8 cellular contexts compared by ENCODE assay signal in genomic region chr10:86363184-86363832, GRCh38. TPM values are rescaled to one million over a fixed set of nuclear protein-coding genes. Genes with fewer than 3 reads are reported as not detected.
DNase-seq lines count a peak whose midpoint lies in the region; ATAC-seq and TF ChIP-seq lines count a peak whose summit lies in the region.

No MANE protein-coding gene starts in this region.

- H3K27ac Mint-ChIP-seq in WTC11: no peak overlapping the region
- H3K27ac Mint-ChIP-seq in effector memory CD8-positive, alpha-beta T cell: no peak overlapping the region

- peaks cover 18% of the 10 kb centered on the region for H3K4me1 Mint-ChIP-seq in WTC11
- peaks cover 7% of the 10 kb centered on the region in 2 donors for H3K4me1 Mint-ChIP-seq in effector memory CD8-positive, alpha-beta T cell (ENCODE audit: low read depth in 2 of 2)

- DNase-seq in NCI-H2171 treated with DMSO at 0.1 percent for 48 hours (lab: John Stamatoyannopoulos, UW) (peak; percentile 14), NCI-H2171 (lab: John Stamatoyannopoulos, UW) (no peak), WTC11 (ENCODE audit: low spot score) (peak; percentile 80), spleen (peak; percentile 75)
- DNase-seq in effector memory CD8-positive, alpha-beta T cell: no peak

- peak; percentile 48 for ATAC-seq in WTC11
- no peak for ATAC-seq in GM21360 (IDR thresholded peaks at IDR 0.05; ENCODE audit: unreplicated experiment)
- ATAC-seq in effector memory CD8-positive, alpha-beta T cell (replicated peaks): no peak
- ATAC-seq in HG03139 (IDR thresholded peaks at IDR 0.05; ENCODE audit: unreplicated experiment): no peak

- no peak for TF ChIP-seq POLR2A in spleen (IDR thresholded peaks at IDR 0.05)

- intact Hi-C loops in spleen (cut with DNase I; ENCODE audit: low total_unique reads): no loop called here

- H3K4me3 Mint-ChIP-seq in WTC11: peak overlapping the region; percentile 71
- H3K4me3 Mint-ChIP-seq in effector memory CD8-positive, alpha-beta T cell: no peak overlapping the region

- H3K36me3 Mint-ChIP-seq in WTC11: no peaks in the 10 kb centered on the region
- no peaks in the 10 kb centered on the region for H3K36me3 Mint-ChIP-seq in effector memory CD8-positive, alpha-beta T cell (ENCODE audit: insufficient read depth)

- POLR2A ChIA-PET in WTC11 (lab: Charles Lee): interaction anchor here (0.6 kb wide), 1 partner anchor 371 kb away, joined by 7 read pairs; no protein-coding TSS in a partner anchor

- no peaks in the 10 kb centered on the region for H3K9me3 ChIP-seq in iPS-15b (ENCODE audit: control insufficient read depth, insufficient read depth, low read length)
- H3K9me3 ChIP-seq in spleen: no peaks in the 10 kb centered on the region

- no peaks in the 10 kb centered on the region for H3K9me3 Mint-ChIP-seq in WTC11
- H3K9me3 Mint-ChIP-seq in effector memory CD8-positive, alpha-beta T cell: no peaks in the 10 kb centered on the region

- H3K27me3 ChIP-seq in iPS-15b (ENCODE audit: control insufficient read depth, insufficient read depth, low read length) (peaks cover 72% of the 10 kb centered on the region), spleen (replicated peaks in 1 of 7) (peaks cover 13 to 66% (median 55%) of the 10 kb centered on the region in 7 donors)

- no peak overlapping the region for H3K27ac ChIP-seq in spleen

- H3K27me3 Mint-ChIP-seq in WTC11 (ENCODE audit: low read depth): peaks cover 72% of the 10 kb centered on the region
- H3K27me3 Mint-ChIP-seq in effector memory CD8-positive, alpha-beta T cell: peaks cover 38 to 74% of the 10 kb centered on the region in 2 donors

- CTCF ChIA-PET in WTC11 (lab: Charles Lee): interaction anchor here (0.6 to 7.9 kb wide), 19 partner anchors 8 to 1750 kb away, joined by 3 to 98 read pairs (median 4); no protein-coding TSS in a partner anchor

- H3K36me3 ChIP-seq in iPS-15b (ENCODE audit: control insufficient read depth, insufficient read depth, low read length): no peaks in the 10 kb centered on the region
- H3K36me3 ChIP-seq in spleen: no peaks in the 10 kb centered on the region

- WGBS in spleen, 5 donors: 2 to 5% (median 2%) methylated on average over 19 to 80 of the region's 80 CpGs

- H3K4me3 ChIP-seq in iPS-15b (ENCODE audit: low read depth, low read length) (peak overlapping the region; percentile 63), spleen (peak overlapping the region in 5 of 8 donors; percentile 5 to 49 (median 14))

- TF ChIP-seq CTCF in WTC11 (IDR thresholded peaks at IDR 0.05) (no peak), spleen (IDR thresholded peaks at IDR 0.05 in 8 of 11, conservative IDR thresholded peaks at IDR 0.05 in 3 of 11) (peak in 5 of 11 experiments; percentile 13 to 33 (median 20))

- H3K9ac ChIP-seq in iPS-15b (ENCODE audit: low read depth, low read length): peak overlapping the region; percentile 24

- H3K4me1 ChIP-seq in iPS-15b (ENCODE audit: control insufficient read depth, insufficient read depth, low read length) (peaks cover 2% of the 10 kb centered on the region), spleen (peaks cover 21 to 58% (median 47%) of the 10 kb centered on the region in 6 donors)

TF ChIP-seq in WTC11, 78 proteins besides CTCF, POLR2A, EP300 and RAD21 (continues in another document):
- TF ChIP-seq MAX (CRISPR knock-in tag; IDR thresholded peaks at IDR 0.05) (peak; percentile 87), HMGXB4 (CRISPR knock-in tag; IDR thresholded peaks at IDR 0.05) (peak; percentile 81), PREB (CRISPR knock-in tag; IDR thresholded peaks at IDR 0.05; ENCODE audit: borderline replicate concordance) (no peak), USF2 (CRISPR knock-in tag; IDR thresholded peaks at IDR 0.05) (peak; percentile 23; the same call in 1 of the 2 replicates), ESRRA (CRISPR knock-in tag; IDR thresholded peaks at IDR 0.05; ENCODE audit: borderline replicate concordance) (no peak), ZNF138 (CRISPR knock-in tag; conservative IDR thresholded peaks at IDR 0.05) (no peak), NFYB (CRISPR knock-in tag; conservative IDR thresholded peaks at IDR 0.05; ENCODE audit: low read depth) (0 out of 2 replicates have a peak, but pooled peaks have one; percentile 20), PRDM15 (CRISPR knock-in tag; IDR thresholded peaks at IDR 0.05) (peak; percentile 89), ZNF317 (CRISPR knock-in tag; IDR thresholded peaks at IDR 0.05; ENCODE audit: borderline replicate concordance, low read depth) (no peak), ZNF121 (CRISPR knock-in tag; IDR thresholded peaks at IDR 0.05) (no peak), JAZF1 (CRISPR knock-in tag; IDR thresholded peaks at IDR 0.05) (no peak), SOX15 (CRISPR knock-in tag; IDR thresholded peaks at IDR 0.05) (no peak), HMGA2 (CRISPR knock-in tag; IDR thresholded peaks at IDR 0.05) (no peak), RORB (CRISPR knock-in tag; IDR thresholded peaks at IDR 0.05) (no peak), ZNF423 (CRISPR knock-in tag; IDR thresholded peaks at IDR 0.05) (no peak), ERG (CRISPR knock-in tag; IDR thresholded peaks at IDR 0.05) (no peak), ZNF396 (CRISPR knock-in tag; IDR thresholded peaks at IDR 0.05; ENCODE audit: borderline replicate concordance) (no peak)

RNA-seq across cellular contexts. Expression of gene GRID1, which starts 3.3 kb away (rescaled TPM):
- total RNA-seq in WTC11 (2021): 0.21 to 0.50 TPM (median 0.37 TPM) in 3 replicates
- under 1 TPM in 4 of 7 donors, not detected in 3; 0.10 to 0.42 (median 0.17) TPM for total RNA-seq in spleen
- under 1 TPM in 2 of 3 donors, not detected in 1; 0.06 to 0.18 TPM for polyA plus RNA-seq in spleen

Comparison
In these comparisons a context has a peak if more than half of its experiments do, and no peak if none do; other contexts are left out.
1. DNase-seq: peak in NCI-H2171 treated with DMSO at 0.1 percent for 48 hours (single experiment), WTC11 (single experiment) and spleen (single experiment); none in NCI-H2171 (single experiment) and effector memory CD8-positive, alpha-beta T cell (0 of 3).